8 cellular contexts compared by ENCODE assay signal in genomic region chr6:31805939-31806469, GRCh38. TPM values are rescaled to one million over a fixed set of nuclear protein-coding genes. Genes with fewer than 3 reads are reported as not detected.
A peak's percentile ranks its signal among the peaks of the same experiment; 100 is the strongest.
DNase-seq lines count a peak whose midpoint lies in the region; ATAC-seq, FAIRE-seq and TF ChIP-seq lines count a peak whose summit lies in the region.

No MANE protein-coding gene starts in this region.

- H3K27ac ChIP-seq in RWPE1 (peak overlapping the region; percentile 93), esophagus muscularis mucosa (replicated peaks in 1 of 4) (peak overlapping the region; percentile 85 to 96 (median 92)), pancreas (peak overlapping the region; percentile 71 to 91 (median 80))

- H3K36me3 ChIP-seq in H7 (replicated peaks; ENCODE audit: control insufficient read depth, insufficient read depth, low read length) (peaks cover 4% of the 10 kb centered on the region), esophagus muscularis mucosa (peaks cover 4 to 32% (median 18%) of the 10 kb centered on the region in 4 donors), pancreas (no peaks in the 10 kb centered on the region)

- H3K4me3 ChIP-seq in H7 (ENCODE audit: insufficient read depth, low read depth, low read length), result peak overlapping the region; percentile 92
- peak overlapping the region; percentile 55 to 72 (median 59) for H3K4me3 ChIP-seq in esophagus muscularis mucosa
- H3K4me3 ChIP-seq in pancreas, result peak overlapping the region; percentile 32 to 81 (median 62)

- no peak for TF ChIP-seq EP300 in esophagus muscularis mucosa (IDR thresholded peaks at IDR 0.05)

- DNase-seq in H7, result no peak
- no peak for DNase-seq in RWPE1 (ENCODE audit: low spot score)
- no peak for DNase-seq in esophagus muscularis mucosa (ENCODE audit: extremely low spot score)
- DNase-seq in pancreas, result peak in 1 of 6 donors; percentile 23
- no peak for DNase-seq in NOMO-1 (lab: John Stamatoyannopoulos, UW; ENCODE audit: unreplicated experiment in 2 of 2)

- POLR2A ChIA-PET in RWPE1 (lab: Yijun Ruan, JAX; ENCODE audit: low non-redundant PET), result interaction anchor here (0.6 to 2.1 kb wide), 5 partner anchors 12 to 68 kb away, joined by 3 to 8 read pairs (median 3); partner anchors contain the start of gene HSPA1B

- TF ChIP-seq CTCF in RWPE1 (conservative IDR thresholded peaks at IDR 0.05; ENCODE audit: low read depth), result no peak
- TF ChIP-seq CTCF in esophagus muscularis mucosa (IDR thresholded peaks at IDR 0.05), result no peak
- no peak for TF ChIP-seq CTCF in pancreas (IDR thresholded peaks at IDR 0.05)

- peak in 1 of 4 donors; percentile 1 for ATAC-seq in pancreas
- no peak for ATAC-seq in GM19023 (IDR thresholded peaks at IDR 0.05; ENCODE audit: unreplicated experiment)
- ATAC-seq in GM21447 (IDR thresholded peaks at IDR 0.05; ENCODE audit: unreplicated experiment), result no peak
- no peak for ATAC-seq in GM21390 (IDR thresholded peaks at IDR 0.05; ENCODE audit: unreplicated experiment)

- no peak for FAIRE-seq in pancreas (lab: Jason Lieb, UNC)

- H3K27me3 ChIP-seq in H7 (ENCODE audit: control insufficient read depth, insufficient read depth, low read length) (no peaks in the 10 kb centered on the region), esophagus muscularis mucosa (no peaks in the 10 kb centered on the region), pancreas (no peaks in the 10 kb centered on the region)

- no peak for TF ChIP-seq POLR2A in esophagus muscularis mucosa (IDR thresholded peaks at IDR 0.05; ENCODE audit: low read depth)

- H3K4me1 ChIP-seq in esophagus muscularis mucosa, result peaks cover 17 to 30% (median 24%) of the 10 kb centered on the region in 4 donors
- peaks cover 0 to 12% (median 6%) of the 10 kb centered on the region in 3 donors for H3K4me1 ChIP-seq in pancreas

- CTCF ChIA-PET in RWPE1 (lab: Yijun Ruan, JAX), result interaction anchor here (0.8 to 1.6 kb wide), 3 partner anchors 10 to 125 kb away, joined by 3 to 8 read pairs (median 4); partner anchors contain the start of genes LY6G5C and VARS1

- H3K9me3 ChIP-seq in esophagus muscularis mucosa (no peaks in the 10 kb centered on the region), pancreas (no peaks in the 10 kb centered on the region)

- intact Hi-C loops in esophagus muscularis mucosa (cut with DNase I), result no loop called here
- intact Hi-C loops in pancreas (cut with DNase I), result no loop called here

- WGBS in esophagus muscularis mucosa, result 15% methylated on average over 7 of the region's 7 CpGs
- WGBS in pancreas, 2 donors, result 15% methylated on average over 7 of the region's 7 CpGs

RNA-seq across cellular contexts. Expression of gene LSM2, which starts 0.8 kb away (rescaled TPM):
- total RNA-seq in H7 (2014; rRNA removed; shearing (Covaris generic)), result 108 and 150 TPM in 2 replicates
- 10 to 100 TPM; 24.2 to 41.5 (median 32.9) TPM for total RNA-seq in esophagus muscularis mucosa
- total RNA-seq in pancreas, result 10 to 100 TPM; 11.0 to 23.1 (median 19.0) TPM
- 10 to 100 TPM; 25.1 to 27.3 TPM for polyA plus RNA-seq in pancreas

RNA-seq across cellular contexts. Expression of gene HSPA1L, which starts 9.1 kb away (rescaled TPM):
- 0.15 and 0.55 TPM in 2 replicates for total RNA-seq in H7 (2014; rRNA removed; shearing (Covaris generic))
- total RNA-seq in esophagus muscularis mucosa (1 to 10 TPM; 1.2 to 3.7 (median 2.6) TPM), pancreas (1 to 10 TPM in 2 of 6 donors, under 1 TPM in 4; 0.51 to 1.2 (median 0.68) TPM)
- polyA plus RNA-seq in pancreas, result 1 to 10 TPM in 1 of 2 donors, under 1 TPM in 1; 0.46 to 1.0 TPM

RNA-seq across cellular contexts. Expression of gene HSPA1A, which starts 9.3 kb away (rescaled TPM):
- total RNA-seq in H7 (2014; rRNA removed; shearing (Covaris generic)), result 45.7 and 58.5 TPM in 2 replicates
- 100 to 1,000 TPM; 235 to 451 (median 370) TPM for total RNA-seq in esophagus muscularis mucosa
- 100 to 1,000 TPM in 1 of 6 donors, 10 to 100 TPM in 5; 18.2 to 195 (median 29.6) TPM for total RNA-seq in pancreas
- 10 to 100 TPM; 51.7 to 85.0 TPM for polyA plus RNA-seq in pancreas

RNA-seq across cellular contexts. Expression of gene VARS1, which starts 10.5 kb away (rescaled TPM):
- total RNA-seq in H7 (2014; rRNA removed; shearing (Covaris generic)), result 114 and 115 TPM in 2 replicates
- total RNA-seq in esophagus muscularis mucosa, result 10 to 100 TPM; 25.0 to 53.2 (median 34.8) TPM
- total RNA-seq in pancreas, result 10 to 100 TPM; 22.0 to 48.1 (median 36.2) TPM
- 10 to 100 TPM; 35.3 to 67.3 TPM for polyA plus RNA-seq in pancreas

RNA-seq across cellular contexts. Expression of gene HSPA1B, which starts 21.5 kb away (rescaled TPM):
- 63.3 and 70.4 TPM in 2 replicates for total RNA-seq in H7 (2014; rRNA removed; shearing (Covaris generic))
- total RNA-seq in esophagus muscularis mucosa, result 100 to 1,000 TPM; 120 to 315 (median 274) TPM
- 100 to 1,000 TPM in 2 of 6 donors, 10 to 100 TPM in 4; 24.6 to 248 (median 43.2) TPM for total RNA-seq in pancreas
- polyA plus RNA-seq in pancreas, result 10 to 100 TPM; 18.4 to 60.4 TPM
